Comparison of ENCODE assay signal across 2 cellular contexts in genomic region chr1:147804942-147805723, GRCh38.
TF ChIP-seq lines count a peak whose summit lies in the region.

No MANE protein-coding gene starts in this region.

TF ChIP-seq in WTC11, 78 proteins besides CTCF, POLR2A, EP300 and RAD21 (continued from another document):
- TF ChIP-seq ZNF263 (CRISPR knock-in tag; IDR thresholded peaks at IDR 0.05; ENCODE audit: low read depth) (no peak), MLX (CRISPR knock-in tag; IDR thresholded peaks at IDR 0.05) (no peak), ZNF138 (CRISPR knock-in tag; conservative IDR thresholded peaks at IDR 0.05) (no peak), NFE2L1 (CRISPR knock-in tag; IDR thresholded peaks at IDR 0.05) (no peak), TEAD4 (CRISPR knock-in tag; IDR thresholded peaks at IDR 0.05) (no peak), ZNF232 (CRISPR knock-in tag; IDR thresholded peaks at IDR 0.05) (no peak), RORB (CRISPR knock-in tag; IDR thresholded peaks at IDR 0.05) (no peak), CREB1 (CRISPR knock-in tag; IDR thresholded peaks at IDR 0.05) (no peak), ATF6 (CRISPR knock-in tag; IDR thresholded peaks at IDR 0.05) (no peak)
TF ChIP-seq in WTC11: peak in this region for 0.

TF ChIP-seq in endothelial cell of umbilical vein, 7 proteins besides CTCF, POLR2A, EP300 and RAD21 (continued from another document):
- TF ChIP-seq MYC (IDR thresholded peaks at IDR 0.05; ENCODE audit: low read depth, low read length) (no peak), JUN (IDR thresholded peaks at IDR 0.05; ENCODE audit: borderline replicate concordance, insufficient read depth, insufficient read length, low read depth) (no peak)
